Comparison of ENCODE assay signal across 1 cellular context in genomic region chr10:91838199-91838598, GRCh38.
TF ChIP-seq lines count a peak whose summit lies in the region.

No MANE protein-coding gene starts in this region.

TF ChIP-seq in K562, 482 proteins besides CTCF, POLR2A, EP300 and RAD21 (continued from another document):
- TF ChIP-seq CEBPZ (IDR thresholded peaks at IDR 0.05; ENCODE audit: borderline replicate concordance, low read depth, low read length): no peak
- TF ChIP-seq ZNF586 (CRISPR knock-in tag; conservative IDR thresholded peaks at IDR 0.05): no peak
- no peak for TF ChIP-seq FOXJ2 (tag; IDR thresholded peaks at IDR 0.05)
- no peak for TF ChIP-seq ZKSCAN1 (IDR thresholded peaks at IDR 0.05; ENCODE audit: low read depth, low read length)
- peak; percentile 92 for TF ChIP-seq TAL1 (IDR thresholded peaks at IDR 0.05)
- no peak for TF ChIP-seq ZC3H11A (IDR thresholded peaks at IDR 0.05; ENCODE audit: low read depth, low read length)
- no peak for TF ChIP-seq TEAD2 (tag; IDR thresholded peaks at IDR 0.05)
- TF ChIP-seq ARID2 (IDR thresholded peaks at IDR 0.05): no peak
- no peak for TF ChIP-seq RFX1 (IDR thresholded peaks at IDR 0.05)
- TF ChIP-seq THAP12 (CRISPR knock-in tag; IDR thresholded peaks at IDR 0.05): no peak
- TF ChIP-seq AFF4 (CRISPR knock-in tag; IDR thresholded peaks at IDR 0.05): no peak
- no peak for TF ChIP-seq ZNF232 (CRISPR knock-in tag; IDR thresholded peaks at IDR 0.05)
- TF ChIP-seq TAF7 (tag; IDR thresholded peaks at IDR 0.05): no peak
- no peak for TF ChIP-seq SMARCA4 (IDR thresholded peaks at IDR 0.05)
- no peak for TF ChIP-seq EZH2 (IDR thresholded peaks at IDR 0.05; ENCODE audit: borderline replicate concordance, low read depth, low read length)
- TF ChIP-seq JUND (IDR thresholded peaks at IDR 0.05; ENCODE audit: borderline replicate concordance, low read depth, low read length): no peak
- TF ChIP-seq JUND (tag; IDR thresholded peaks at IDR 0.05; ENCODE audit: borderline replicate concordance, low read depth, low read length): no peak
- TF ChIP-seq E2F1 (CRISPR knock-in tag; IDR thresholded peaks at IDR 0.05): no peak
- TF ChIP-seq CCAR2 (IDR thresholded peaks at IDR 0.05; ENCODE audit: low read depth, low read length): no peak
- no peak for TF ChIP-seq BCOR (IDR thresholded peaks at IDR 0.05)
- TF ChIP-seq ZNF696 (CRISPR knock-in tag; conservative IDR thresholded peaks at IDR 0.05): no peak
- no peak for TF ChIP-seq RBBP5 (IDR thresholded peaks at IDR 0.05; ENCODE audit: borderline replicate concordance, insufficient read depth, low read length, poor library complexity, severe bottlenecking)
- TF ChIP-seq PHF20 (IDR thresholded peaks at IDR 0.05; ENCODE audit: partially characterized antibody): no peak
- TF ChIP-seq RBM17 (IDR thresholded peaks at IDR 0.05; ENCODE audit: borderline replicate concordance, low read depth, low read length): no peak
- TF ChIP-seq LARP7 (IDR thresholded peaks at IDR 0.05): no peak
- no peak for TF ChIP-seq MIER1 (IDR thresholded peaks at IDR 0.05; ENCODE audit: low read depth)
- TF ChIP-seq ZNF655 (CRISPR knock-in tag; IDR thresholded peaks at IDR 0.05): no peak
- TF ChIP-seq ETV1 (tag; conservative IDR thresholded peaks at IDR 0.05; ENCODE audit: low read depth): no peak
- no peak for TF ChIP-seq MCM7 (IDR thresholded peaks at IDR 0.05)
- TF ChIP-seq RFX5 (IDR thresholded peaks at IDR 0.05; ENCODE audit: low read depth, low read length): no peak
- TF ChIP-seq ZSCAN32 (CRISPR knock-in tag; IDR thresholded peaks at IDR 0.05): no peak
- TF ChIP-seq ZNF24 (IDR thresholded peaks at IDR 0.05): no peak
- no peak for TF ChIP-seq YBX1 (IDR thresholded peaks at IDR 0.05)
- no peak for TF ChIP-seq ZNF77 (CRISPR knock-in tag; IDR thresholded peaks at IDR 0.05)
- no peak for TF ChIP-seq ZNF133 (CRISPR knock-in tag; IDR thresholded peaks at IDR 0.05)
- no peak for TF ChIP-seq NFXL1 (CRISPR knock-in tag; IDR thresholded peaks at IDR 0.05)
- no peak for TF ChIP-seq CTCFL (IDR thresholded peaks at IDR 0.05; ENCODE audit: borderline replicate concordance, insufficient read depth, low read depth, low read length, poor library complexity, severe bottlenecking)
- no peak for TF ChIP-seq RBM14 (IDR thresholded peaks at IDR 0.05; ENCODE audit: borderline replicate concordance, insufficient read depth, low read depth, low read length)
- TF ChIP-seq ZNF146 (CRISPR knock-in tag; IDR thresholded peaks at IDR 0.05; ENCODE audit: unreplicated experiment): no peak
- TF ChIP-seq FOS (IDR thresholded peaks at IDR 0.05; ENCODE audit: extremely low read depth, insufficient read length): no peak
- TF ChIP-seq ARHGAP35 (IDR thresholded peaks at IDR 0.05; ENCODE audit: partially characterized antibody): no peak
- TF ChIP-seq MTA3 (IDR thresholded peaks at IDR 0.05; ENCODE audit: borderline replicate concordance): no peak
- no peak for TF ChIP-seq MLLT1 (IDR thresholded peaks at IDR 0.05)
